ENCODE assay signal across 18 cellular contexts in the genomic region with DNA sequence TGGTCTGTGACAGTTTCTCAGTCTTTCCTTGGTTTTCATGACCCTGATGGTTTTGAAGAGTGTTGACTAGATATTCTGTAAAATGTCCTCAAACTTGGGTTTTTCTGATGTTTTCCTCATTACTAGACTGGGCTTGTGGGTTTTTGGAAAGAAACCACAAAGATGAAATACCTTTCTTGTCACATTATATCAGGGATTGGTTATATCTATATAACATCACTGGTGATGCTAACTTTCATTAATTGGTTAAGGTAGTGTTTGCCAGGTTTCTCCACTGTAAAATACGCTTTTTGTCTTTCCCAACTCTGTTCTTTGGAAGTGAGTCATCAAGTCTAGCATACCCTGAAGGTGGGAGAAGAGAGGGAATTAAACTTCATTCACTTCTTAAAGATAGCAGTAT. TPM values are rescaled to one million over a fixed set of nuclear protein-coding genes. Genes with fewer than 3 reads are reported as not detected.
DNase-seq lines count a peak whose midpoint lies in the region; ATAC-seq, FAIRE-seq and TF ChIP-seq lines count a peak whose summit lies in the region.
"Had no signal": no experiment of that assay in that cellular context is flagged by ENCODE, and none has a peak within 500 bp of the region (broad histone marks: within the 10 kb centered on the region; RNA-seq: fewer than 3 reads in every experiment).

No MANE protein-coding gene starts in this region.

- no peak overlapping the region for H2BK120ac ChIP-seq in mesendoderm (ENCODE audit: low read depth, low read length)

- no peak overlapping the region for H3K18ac ChIP-seq in mesendoderm (ENCODE audit: low read length)

- peak; percentile 8 for DNase-seq in GM23248
- no peak for DNase-seq in RWPE2 (ENCODE audit: low spot score)
- DNase-seq in bronchial epithelial cell (ENCODE audit: low read depth) = peak; percentile 35
- DNase-seq in mesendoderm = peak; percentile 7
- DNase-seq in dorsolateral prefrontal cortex = no peak
- DNase-seq in NCI-H2029 treated with DMSO at 0.1 percent for 48 hours (lab: John Stamatoyannopoulos, UW) = no peak
- DNase-seq: CD4-positive, alpha-beta memory T cell; NCI-H1092; NCI-H146; NCI-H2081 treated with DMSO at 0.1 percent for 48 hours; NCI-H524; Right ventricle myocardium superior had no signal

- H3K56ac ChIP-seq in mesendoderm (ENCODE audit: low read length) = no peak overlapping the region

- H3K9me3 ChIP-seq in GM23248 (ENCODE audit: low read depth) = no peaks in the 10 kb centered on the region
- H3K9me3 ChIP-seq in RWPE2 (ENCODE audit: severe bottlenecking) = no peaks in the 10 kb centered on the region
- H3K9me3 ChIP-seq: HAP-1 had no signal

- H3K27me3 ChIP-seq in GM23248 (replicated peaks; ENCODE audit: insufficient read depth) = no peaks in the 10 kb centered on the region
- no peaks in the 10 kb centered on the region for H3K27me3 ChIP-seq in RWPE2 (ENCODE audit: insufficient read depth, poor library complexity, severe bottlenecking)
- no peaks in the 10 kb centered on the region for H3K27me3 ChIP-seq in bronchial epithelial cell (ENCODE audit: control insufficient read depth, insufficient read depth, low read length)
- H3K27me3 ChIP-seq in mesendoderm (ENCODE audit: insufficient read depth, low read length, poor library complexity) = no peaks in the 10 kb centered on the region
- peaks cover 0 to 5% (median 0%) of the 10 kb centered on the region in 45 donors for H3K27me3 ChIP-seq in dorsolateral prefrontal cortex

- ATAC-seq in RWPE2 (ENCODE audit: low read depth) (peak; percentile 42; the same call in 1 of the 3 replicates), HG02763 (IDR thresholded peaks at IDR 0.05; ENCODE audit: unreplicated experiment) (no peak)
- ATAC-seq: K562 had no signal

- FAIRE-seq in bronchial epithelial cell (lab: Jason Lieb, UNC) = no peak
- FAIRE-seq: G401.6, K562 had no signal

- no peaks in the 10 kb centered on the region for H4K20me1 ChIP-seq in GM23248 (ENCODE audit: insufficient read depth)

- H3K23ac ChIP-seq in mesendoderm (ENCODE audit: low read length) = no peak overlapping the region

- no peaks in the 10 kb centered on the region for H3K79me1 ChIP-seq in mesendoderm (ENCODE audit: low read length)

- H3K27ac ChIP-seq in GM23248 (no peak overlapping the region), RWPE2 (ENCODE audit: poor library complexity, severe bottlenecking) (no peak overlapping the region), mesendoderm (ENCODE audit: low read depth, low read length) (no peak overlapping the region), dorsolateral prefrontal cortex (no peak overlapping the region)
- H3K27ac ChIP-seq: SK-N-MC had no signal

- H2BK5ac ChIP-seq in mesendoderm (ENCODE audit: low read length) = no peak overlapping the region

- H3K9me2 ChIP-seq in GM23248 (ENCODE audit: insufficient read depth) = peaks cover 4% of the 10 kb centered on the region; the same call in 1 of the 2 replicates

- H3K36me3 ChIP-seq in GM23248 (ENCODE audit: low read depth) (no peaks in the 10 kb centered on the region), RWPE2 (ENCODE audit: low read depth) (no peaks in the 10 kb centered on the region), bronchial epithelial cell (ENCODE audit: control insufficient read depth, insufficient read depth, low read length) (no peaks in the 10 kb centered on the region), mesendoderm (ENCODE audit: control insufficient read depth, insufficient read depth, low read length) (no peaks in the 10 kb centered on the region)
- H3K36me3 ChIP-seq: HAP-1 had no signal

- H2AK5ac ChIP-seq in mesendoderm (ENCODE audit: low read length) = no peak overlapping the region

- WGBS in GM23248 (ENCODE audit: low coverage in 1 of 2, low lambda C conversion rate in 2 of 2, missing lambda C conversion rate in 2 of 2), 2 experiments = 73 to 87% methylated on average over 1 of the region's 1 CpG
- no CpG with 5 or more reads among the region's 1 CpG for WGBS in mesendoderm (ENCODE audit: extremely low coverage, insufficient coverage, low lambda C conversion rate)

- H3K9ac ChIP-seq in GM23248 (no peak overlapping the region), mesendoderm (ENCODE audit: low read length) (no peak overlapping the region)

- H3K4me3 ChIP-seq in GM23248 (no peak overlapping the region), RWPE2 (ENCODE audit: severe bottlenecking) (no peak overlapping the region), bronchial epithelial cell (ENCODE audit: low read depth, low read length) (no peak overlapping the region), mesendoderm (ENCODE audit: low read length) (no peak overlapping the region), dorsolateral prefrontal cortex (no peak overlapping the region)
- H3K4me3 ChIP-seq: HAP-1, K562, SK-N-MC had no signal

- TF ChIP-seq CTCF in RWPE2 (IDR thresholded peaks at IDR 0.05; ENCODE audit: poor library complexity, severe bottlenecking) (no peak), bronchial epithelial cell (IDR thresholded peaks at IDR 0.05; ENCODE audit: insufficient read depth, low read length, severe bottlenecking) (no peak), dorsolateral prefrontal cortex (IDR thresholded peaks at IDR 0.05 in 54 of 56, conservative IDR thresholded peaks at IDR 0.05 in 2 of 56; ENCODE audit: low read depth in 1 of 56, partially characterized antibody in 56 of 56) (no peak)

- H4K5ac ChIP-seq in mesendoderm (ENCODE audit: low read length) = no peak overlapping the region

- no peak overlapping the region for H4K8ac ChIP-seq in mesendoderm (ENCODE audit: low read depth, low read length)

- H3K4me2 ChIP-seq in GM23248 (ENCODE audit: unreplicated experiment) = no peak overlapping the region
- no peak overlapping the region for H3K4me2 ChIP-seq in mesendoderm (ENCODE audit: low read length)

- H3K4ac ChIP-seq in mesendoderm (ENCODE audit: low read depth, low read length) = no peak overlapping the region

- no peak overlapping the region for H2BK15ac ChIP-seq in mesendoderm (replicated peaks; ENCODE audit: low read depth)

- H3K4me1 ChIP-seq in GM23248 (ENCODE audit: insufficient read depth) (peaks cover 14% of the 10 kb centered on the region), RWPE2 (ENCODE audit: insufficient read depth, poor library complexity, severe bottlenecking) (peaks cover 32% of the 10 kb centered on the region), mesendoderm (ENCODE audit: control insufficient read depth, low read depth, low read length) (no peaks in the 10 kb centered on the region)
- H3K4me1 ChIP-seq: HAP-1 had no signal

- no peaks in the 10 kb centered on the region for H3K79me2 ChIP-seq in GM23248 (ENCODE audit: insufficient read depth)
- H3K79me2 ChIP-seq in mesendoderm (ENCODE audit: control insufficient read depth, insufficient read depth, low read length) = no peaks in the 10 kb centered on the region

- H3F3A ChIP-seq in GM23248 (ENCODE audit: insufficient read depth) = peaks cover 16% of the 10 kb centered on the region

- in situ Hi-C loops in GM23248 (cut with MboI) = no loop called here

- intact Hi-C loops in dorsolateral prefrontal cortex (cut with DNase I) = no loop called here

- no peak overlapping the region for H2AFZ ChIP-seq in GM23248

RNA-seq across cellular contexts. Expression of gene IL31RA, which starts 3.3 kb away (rescaled TPM):
- 0.89 TPM in 1 of 2 replicates, not detected in the other for total RNA-seq in GM23248 (2014; rRNA removed; shearing (Covaris generic))
- polyA plus RNA-seq in GM23248 (2016; fragmentation: Nextera tagmentation; extraction: Ambion mirVana) = 0.08 TPM in 1 of 2 replicates, not detected in the other
- 0.13 and 0.26 TPM in 2 replicates for total RNA-seq in bronchial epithelial cell
- 0.03 TPM for polyA plus RNA-seq in mesendoderm (2013, experiment 1 of 2)
- polyA plus RNA-seq in mesendoderm (2013, experiment 2 of 2) = 0.03 TPM
- under 1 TPM in 10 of 120 experiments, not detected in 110; 0.17 to 0.59 (median 0.35) TPM for total RNA-seq in dorsolateral prefrontal cortex
- total RNA-seq: CD4-positive, alpha-beta memory T cell; K562; Right ventricle myocardium superior had no signal
- polyA plus RNA-seq: BJ; CD4-positive, alpha-beta memory T cell; K562 had no signal

Comparison
In these comparisons a context has a peak if more than half of its experiments do, and no peak if none do; other contexts are left out.
1. DNase-seq: peak in GM23248 (single experiment), bronchial epithelial cell (single experiment) and mesendoderm (single experiment); none in RWPE2 (single experiment), dorsolateral prefrontal cortex (0 of 10) and NCI-H2029 treated with DMSO at 0.1 percent for 48 hours (single experiment).